ENCODE assay signal across 12 cellular contexts in genomic region chr3:8567784-8568575, GRCh38.
"Had no signal": no experiment of that assay in that cellular context is flagged by ENCODE, and none has a peak within 500 bp of the region (broad histone marks: within the 10 kb centered on the region; RNA-seq: fewer than 3 reads in every experiment).

No MANE protein-coding gene starts in this region.

- H3K9me3 ChIP-seq: esophagus muscularis mucosa, upper lobe of left lung had no signal

- DNase-seq: activated CD4-positive, alpha-beta T cell treated with anti-CD3 and anti-CD28 coated beads, Interleukin-2, amount 10 ng/mL, durations not matched to agents 7 days and 5 days; activated effector memory CD4-positive, alpha-beta T cell treated with anti-CD3 and anti-CD28 coated beads, Interleukin-2, amount 50 U/mL, for 16 hours; activated naive CD4-positive, alpha-beta T cell treated with anti-CD3 and anti-CD28 coated beads, Interleukin-2, amount 50 U/mL, for 16 hours; activated T-cell treated with anti-CD3 and anti-CD28 coated beads, Interleukin-2, amount 50 U/mL, for 72 hours; effector CD8-positive, alpha-beta T cell; foreskin fibroblast; left cardiac atrium; T-helper 1 cell; T-helper 9 cell; upper lobe of left lung had no signal

- H3K4me3 ChIP-seq: esophagus muscularis mucosa, hepatocyte, upper lobe of left lung had no signal

- H3K27me3 ChIP-seq: esophagus muscularis mucosa, hepatocyte, upper lobe of left lung had no signal

- ATAC-seq: activated T-cell treated with anti-CD3 and anti-CD28 coated beads, Interleukin-2, amount 50 U/mL, for 72 hours had no signal

- H3K27ac ChIP-seq: esophagus muscularis mucosa, hepatocyte had no signal
